8 cellular contexts compared by ENCODE assay signal in the genomic region with DNA sequence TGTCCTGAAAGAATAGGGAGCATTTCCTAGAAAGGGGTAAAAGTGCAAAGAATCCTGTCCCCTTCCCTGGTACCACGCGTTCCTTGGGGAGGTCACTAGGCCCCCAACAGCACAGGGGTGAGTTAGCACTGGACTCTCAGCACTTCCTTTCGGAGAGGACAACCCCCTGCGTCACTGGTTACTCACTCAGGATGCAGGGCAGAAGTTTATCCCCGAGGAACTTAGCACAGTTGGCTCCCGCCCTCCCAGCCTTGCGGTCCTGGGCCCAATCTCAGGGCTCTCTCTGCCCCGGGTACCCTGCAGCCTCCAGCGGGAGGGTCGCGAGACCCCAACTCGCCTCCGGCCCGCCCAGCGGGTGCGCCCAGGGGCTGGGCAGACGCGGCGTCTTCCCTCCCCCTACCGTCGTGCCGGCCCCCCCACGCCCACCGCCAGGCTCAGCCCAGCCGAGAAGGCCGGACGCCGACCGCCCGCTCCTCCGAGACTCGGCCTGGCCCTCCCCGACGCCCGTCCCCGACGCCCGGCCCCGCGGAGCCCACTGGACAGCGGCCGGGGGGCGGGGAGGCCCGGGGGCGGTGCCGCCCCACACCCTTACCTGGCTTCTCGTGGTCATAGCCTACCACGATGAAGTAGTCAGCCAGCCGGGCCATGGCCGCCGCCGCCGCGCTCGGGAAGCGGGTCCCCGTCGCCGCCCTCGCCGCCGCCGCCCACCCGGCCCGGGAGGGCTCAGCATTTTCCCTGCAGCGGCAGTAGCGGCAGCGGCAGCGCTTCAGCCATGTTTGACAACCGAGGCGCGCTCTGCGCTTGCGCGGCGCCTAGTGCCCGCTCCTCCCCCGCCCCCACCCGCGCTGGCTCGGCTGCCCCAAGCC. TPM values are rescaled to one million over a fixed set of nuclear protein-coding genes. Genes with fewer than 3 reads are reported as not detected.
DNase-seq lines count a peak whose midpoint lies in the region; ATAC-seq and TF ChIP-seq lines count a peak whose summit lies in the region.

A gene (minus strand): TSS at position 797 of the 866 bp plus-strand sequence. CDS start 150 bp downstream, at position 647.

- BruUV-seq in Calu3 (replicated peaks; lab: Mats Ljungman, UMichigan): no TSS peak

- peaks cover 14% of the 10 kb centered on the region for H3K36me3 Mint-ChIP-seq in Calu3 (ENCODE audit: insufficient read depth, unreplicated experiment)

- no peaks in the 10 kb centered on the region for H3K4me1 ChIP-seq in breast epithelium
- H3K4me1 ChIP-seq in iPS-18a (ENCODE audit: control insufficient read depth, low read depth, low read length): peaks cover 26% of the 10 kb centered on the region
- H3K4me1 ChIP-seq in gastrocnemius medialis: peaks cover 20 to 22% of the 10 kb centered on the region in 2 donors

- CTCF ChIA-PET in Calu3 (lab: Charles Lee): interaction anchor here (0.6 to 0.8 kb wide), 2 partner anchors 11 to 320 kb away, joined by 3 read pairs; no protein-coding TSS in a partner anchor

- TF ChIP-seq POLR2A in breast epithelium (IDR thresholded peaks at IDR 0.05) (peak; percentile 23), gastrocnemius medialis (IDR thresholded peaks at IDR 0.05) (peak; percentile 70 to 82)

- H3K4me3 Mint-ChIP-seq in Calu3 (ENCODE audit: low read depth, unreplicated experiment): peak within 1 kb of the TSS; percentile 71

- H3K27ac ChIP-seq in WERI-Rb-1 (peak within 1 kb of the TSS; percentile 81), breast epithelium (peak within 1 kb of the TSS; percentile 97 to 99), iPS-18a (ENCODE audit: low read length) (peak within 1 kb of the TSS; percentile 76), gastrocnemius medialis (peak within 1 kb of the TSS; percentile 90 to 98 (median 92))

- H3K9ac ChIP-seq in iPS-18a (ENCODE audit: low read length): peak within 1 kb of the TSS; percentile 83

- H3K36me3 ChIP-seq in WERI-Rb-1: no peaks in the 10 kb centered on the region
- H3K36me3 ChIP-seq in breast epithelium: no peaks in the 10 kb centered on the region
- no peaks in the 10 kb centered on the region for H3K36me3 ChIP-seq in iPS-18a (ENCODE audit: control insufficient read depth, low read depth, low read length)
- H3K36me3 ChIP-seq in gastrocnemius medialis: no peaks in the 10 kb centered on the region

- H3K9me3 Mint-ChIP-seq in Calu3 (ENCODE audit: low read depth, unreplicated experiment): no peaks in the 10 kb centered on the region

- peaks cover 12% of the 10 kb centered on the region for H3K4me1 Mint-ChIP-seq in Calu3 (ENCODE audit: low read depth, unreplicated experiment)

- peaks cover 9% of the 10 kb centered on the region for H3K27me3 Mint-ChIP-seq in Calu3 (ENCODE audit: unreplicated experiment)

- DNase-seq in Calu3 (peak; percentile 79), NCI-H1105 (lab: John Stamatoyannopoulos, UW) (peak; percentile 84), WERI-Rb-1 (peak; percentile 86), breast epithelium (ENCODE audit: low spot score in 2 of 2) (peak; percentile 67 to 68), gastrocnemius medialis (peak; percentile 72 to 79)

- no peaks in the 10 kb centered on the region for H3K9me3 ChIP-seq in WERI-Rb-1 (ENCODE audit: severe bottlenecking)
- H3K9me3 ChIP-seq in breast epithelium: no peaks in the 10 kb centered on the region
- H3K9me3 ChIP-seq in iPS-18a (ENCODE audit: control insufficient read depth, low read depth, low read length): no peaks in the 10 kb centered on the region
- no peaks in the 10 kb centered on the region for H3K9me3 ChIP-seq in gastrocnemius medialis

- intact Hi-C loops in Calu3 (cut with micrococcal nuclease; ENCODE audit: unreplicated experiment): no loop called here
- intact Hi-C loops in breast epithelium (cut with DNase I; ENCODE audit: low total_unique reads): no loop called here
- intact Hi-C loops in gastrocnemius medialis (cut with DNase I; ENCODE audit: low total_unique reads): loop anchor here (1.0 kb wide), 1 partner anchor 9 kb away; no protein-coding TSS in a partner anchor

- TF ChIP-seq CTCF in Calu3 (IDR thresholded peaks at IDR 0.05; ENCODE audit: unreplicated experiment): no peak
- no peak for TF ChIP-seq CTCF in WERI-Rb-1 (IDR thresholded peaks at IDR 0.05; ENCODE audit: low read depth, low read length)
- no peak for TF ChIP-seq CTCF in breast epithelium (IDR thresholded peaks at IDR 0.05)
- peak in 1 of 5 experiments; percentile 13 for TF ChIP-seq CTCF in gastrocnemius medialis (IDR thresholded peaks at IDR 0.05 in 4 of 5, conservative IDR thresholded peaks at IDR 0.05 in 1 of 5)

- ATAC-seq in GM21737 (IDR thresholded peaks at IDR 0.05; ENCODE audit: unreplicated experiment) (peak; percentile 44), gastrocnemius medialis (peak; percentile 89 to 91), GM18519 (IDR thresholded peaks at IDR 0.05; ENCODE audit: low FRiP score, unreplicated experiment) (no peak)

- in situ Hi-C loops in gastrocnemius medialis (cut with MboI; ENCODE audit: low sequenced_read_pairs in 4 of 4): loop anchor here in 1 of 4 donors (25.0 kb wide), 1 partner anchor 306 kb away; no protein-coding TSS in a partner anchor

- H3K27me3 ChIP-seq in WERI-Rb-1 (ENCODE audit: insufficient read depth, low read depth, severe bottlenecking): no peaks in the 10 kb centered on the region
- no peaks in the 10 kb centered on the region for H3K27me3 ChIP-seq in breast epithelium
- H3K27me3 ChIP-seq in iPS-18a (ENCODE audit: control insufficient read depth, insufficient read depth, low read length): peaks cover 7% of the 10 kb centered on the region
- no peaks in the 10 kb centered on the region for H3K27me3 ChIP-seq in gastrocnemius medialis

- peak within 1 kb of the TSS; percentile 85 for H3K4me3 ChIP-seq in WERI-Rb-1 (ENCODE audit: low read depth, low read length)
- H3K4me3 ChIP-seq in breast epithelium: peak within 1 kb of the TSS; percentile 91 to 97 (median 91)
- H3K4me3 ChIP-seq in iPS-18a (ENCODE audit: low read length): peak within 1 kb of the TSS; percentile 76
- H3K4me3 ChIP-seq in gastrocnemius medialis: peak within 1 kb of the TSS; percentile 73 to 98 (median 85)

- peak within 1 kb of the TSS; percentile 58 for H3K27ac Mint-ChIP-seq in Calu3 (ENCODE audit: unreplicated experiment)

RNA-seq across cellular contexts. Expression of the gene that starts here (rescaled TPM):
- total RNA-seq in Calu3 (2022): 36.1 and 39.0 TPM in 2 replicates
- total RNA-seq in breast epithelium: 10 to 100 TPM; 74.8 to 91.9 (median 88.2) TPM
- total RNA-seq in gastrocnemius medialis: 10 to 100 TPM; 19.3 to 28.1 (median 25.8) TPM
